Comparison of ENCODE assay signal across 17 cellular contexts in genomic region chr2:147487980-147488289, GRCh38.
DNase-seq lines count a peak whose midpoint lies in the region; ATAC-seq, FAIRE-seq and TF ChIP-seq lines count a peak whose summit lies in the region.
"Had no signal": no experiment of that assay in that cellular context is flagged by ENCODE, and none has a peak within 500 bp of the region (broad histone marks: within the 10 kb centered on the region; RNA-seq: fewer than 3 reads in every experiment).

No MANE protein-coding gene starts in this region.

- no peak overlapping the region for H2BK120ac ChIP-seq in H1 (replicated peaks; ENCODE audit: low read depth, low read length)

- H2BK12ac ChIP-seq in H1 (ENCODE audit: low read depth, low read length) = 0 out of 2 replicates have a peak overlapping the region, but pooled peaks have one; percentile 61

- H3K36me3 Mint-ChIP-seq in nephron (ENCODE audit: low read depth) = no peaks in the 10 kb centered on the region
- H3K36me3 Mint-ChIP-seq: CD8-positive, alpha-beta memory T cell; IgD-negative memory B cell had no signal

- no peak overlapping the region for H2BK5ac ChIP-seq in H1 (ENCODE audit: low read depth, low read length)

- H2BK20ac ChIP-seq in H1 (ENCODE audit: low read length) = no peak overlapping the region

- no peak overlapping the region for H2AK5ac ChIP-seq in H1 (ENCODE audit: low read depth, low read length)

- H3K4me1 Mint-ChIP-seq in nephron = peaks cover 63% of the 10 kb centered on the region

- H4K5ac ChIP-seq in H1 (ENCODE audit: insufficient read length, low read depth, low read length) = no peak overlapping the region

- H3K27me3 ChIP-seq in liver (ENCODE audit: control insufficient read depth in 4 of 4, insufficient read depth in 4 of 4, low read length in 3 of 4) (no peaks in the 10 kb centered on the region), HepG2 (ENCODE audit: control insufficient read depth in 1 of 2, insufficient read depth in 2 of 2, low read length in 2 of 2) (no peaks in the 10 kb centered on the region), H1 (replicated peaks in 1 of 4; ENCODE audit: control insufficient read depth in 3 of 4, extremely low read depth in 1 of 4, insufficient read depth in 3 of 4, low read length in 3 of 4) (no peaks in the 10 kb centered on the region), MM.1S (replicated peaks; ENCODE audit: insufficient read depth, low read length) (no peaks in the 10 kb centered on the region)

- H3K9ac ChIP-seq in liver (ENCODE audit: low read depth in 1 of 2, low read length in 2 of 2) (no peak overlapping the region), HepG2 (ENCODE audit: insufficient read depth, low read depth, low read length) (no peak overlapping the region), H1 (replicated peaks in 1 of 4; ENCODE audit: extremely low read depth in 1 of 4, low read depth in 3 of 4, low read length in 3 of 4) (peak overlapping the region in 1 of 4 experiments; percentile 8; a peak in 1 of 7 replicates), MM.1S (ENCODE audit: low read length) (no peak overlapping the region)
- H3K9ac ChIP-seq: GM23248 had no signal

- H3K4me3 Mint-ChIP-seq in nephron = peak overlapping the region in 1 of 3 experiments; percentile 19
- H3K4me3 Mint-ChIP-seq: CD8-positive, alpha-beta memory T cell; H9; IgD-negative memory B cell had no signal

- H3K4me2 ChIP-seq in HepG2 (ENCODE audit: low read depth, low read length) (no peak overlapping the region), H1 (ENCODE audit: insufficient read depth in 1 of 2, low read depth in 2 of 2, low read length in 2 of 2) (no peak overlapping the region), MM.1S (ENCODE audit: low read depth, low read length) (no peak overlapping the region)

- intact Hi-C loops in HepG2 (cut with micrococcal nuclease; ENCODE audit: unreplicated experiment) = loop anchor here (10.0 kb wide), 1 partner anchor 427 kb away; no protein-coding TSS in a partner anchor

- no peak for FAIRE-seq in HepG2 (lab: Jason Lieb, UNC)
- FAIRE-seq in H1 (lab: Jason Lieb, UNC) = no peak

- no peaks in the 10 kb centered on the region for H3K9me3 ChIP-seq in liver (ENCODE audit: control insufficient read depth in 4 of 4, low read length in 3 of 4)
- no peaks in the 10 kb centered on the region for H3K9me3 ChIP-seq in HepG2 (ENCODE audit: low read length)
- no peaks in the 10 kb centered on the region for H3K9me3 ChIP-seq in H1 (ENCODE audit: insufficient read depth in 2 of 2, low read depth in 1 of 2, low read length in 1 of 2)
- H3K9me3 ChIP-seq in MM.1S (replicated peaks; ENCODE audit: insufficient read depth, low read length) = no peaks in the 10 kb centered on the region
- H3K9me3 ChIP-seq: Caco-2 had no signal

- H3F3A ChIP-seq in MM.1S (ENCODE audit: insufficient read depth, low read length) = no peaks in the 10 kb centered on the region

- no peak overlapping the region for H3K23ac ChIP-seq in H1 (ENCODE audit: insufficient read length)

- no TSS peak for BruUV-seq in HepG2 (replicated peaks; lab: Mats Ljungman, UMichigan)

- H3K9me3 Mint-ChIP-seq in nephron = no peaks in the 10 kb centered on the region
- H3K9me3 Mint-ChIP-seq: CD8-positive, alpha-beta memory T cell; H9; IgD-negative memory B cell had no signal

- no peak overlapping the region for H4K91ac ChIP-seq in H1 (replicated peaks; ENCODE audit: insufficient read length, low read length)

- H3K36me3 ChIP-seq in liver (ENCODE audit: control insufficient read depth in 4 of 4, insufficient read depth in 3 of 4, low read depth in 1 of 4, low read length in 3 of 4) (no peaks in the 10 kb centered on the region), HepG2 (replicated peaks in 1 of 2; ENCODE audit: control insufficient read depth in 1 of 2, insufficient read depth in 2 of 2, low read length in 2 of 2) (no peaks in the 10 kb centered on the region), H1 (ENCODE audit: control insufficient read depth in 2 of 4, insufficient read depth in 4 of 4, low read length in 3 of 4) (no peaks in the 10 kb centered on the region), MM.1S (replicated peaks; ENCODE audit: insufficient read depth, low read length) (no peaks in the 10 kb centered on the region)

- WGBS in liver = 52% methylated on average over 2 of the region's 2 CpGs
- 26% methylated on average over 2 of the region's 2 CpGs for WGBS in HepG2 (ENCODE audit: low lambda C conversion rate)
- WGBS in H1 (ENCODE audit: extremely low coverage in 1 of 2, insufficient coverage in 1 of 2, insufficient read length in 1 of 2, insufficient replicate concordance in 2 of 2, low coverage in 1 of 2, low lambda C conversion rate in 2 of 2, missing lambda C conversion rate in 1 of 2), 2 experiments = 95 to 100% methylated on average over 2 of the region's 2 CpGs

- no peak overlapping the region for H3K14ac ChIP-seq in H1 (ENCODE audit: insufficient read length)

- no peaks in the 10 kb centered on the region for H3K79me1 ChIP-seq in H1 (ENCODE audit: low read depth, low read length)

- ATAC-seq in HepG2 (no peak), HG03342 (IDR thresholded peaks at IDR 0.05; ENCODE audit: unreplicated experiment) (no peak)

- H4K20me1 ChIP-seq in HepG2 (ENCODE audit: insufficient read depth, low read length) (no peaks in the 10 kb centered on the region), H1 (replicated peaks in 1 of 2; ENCODE audit: control insufficient read depth in 1 of 2, insufficient read depth in 2 of 2, low read length in 2 of 2) (no peaks in the 10 kb centered on the region), MM.1S (ENCODE audit: insufficient read depth, low read length) (no peaks in the 10 kb centered on the region)

- H3K4me3 ChIP-seq in liver (ENCODE audit: low read depth in 1 of 3, low read length in 3 of 3) (no peak overlapping the region), HepG2 (replicated peaks in 1 of 3; ENCODE audit: insufficient read depth in 1 of 3, low read depth in 2 of 3, low read length in 3 of 3) (no peak overlapping the region), H1 (ENCODE audit: extremely low read depth in 1 of 4, insufficient read depth in 2 of 4, low read depth in 3 of 4, low read length in 4 of 4) (no peak overlapping the region), MM.1S (ENCODE audit: low read length) (no peak overlapping the region)
- H3K4me3 ChIP-seq: GM23248 had no signal

- CTCF ChIA-PET in HepG2 (lab: Yijun Ruan, JAX; ENCODE audit: low intra/inter-chr PET ratio, low total read pairs) = no interaction called here
- CTCF ChIA-PET in H1 (lab: Charles Lee; ENCODE audit: partially characterized antibody) = interaction anchor here (1.1 to 1.7 kb wide), 2 partner anchors 20 to 405 kb away, joined by 3 to 7 read pairs; no protein-coding TSS in a partner anchor

- TF ChIP-seq EP300 in HepG2 (IDR thresholded peaks at IDR 0.05; ENCODE audit: low read depth in 2 of 2, low read length in 2 of 2) (no peak), HepG2 (CRISPR knock-in tag; IDR thresholded peaks at IDR 0.05; ENCODE audit: borderline replicate concordance) (no peak), H1 (IDR thresholded peaks at IDR 0.05; ENCODE audit: borderline replicate concordance in 1 of 2, low read depth in 2 of 2, low read length in 2 of 2) (no peak)

- H3K18ac ChIP-seq in H1 (ENCODE audit: extremely low read depth, low read length) = no peak overlapping the region

- in situ Hi-C loops in HepG2 (cut with HindIII; ENCODE audit: extremely low pct_ligation_motif_present, low pct_unique_long_range_greater_than_20kb) = no loop called here

- no peak overlapping the region for H2BK15ac ChIP-seq in H1 (ENCODE audit: low read length)

- TF ChIP-seq POLR2A in HepG2 (IDR thresholded peaks at IDR 0.05; ENCODE audit: insufficient read depth in 1 of 2, low read depth in 2 of 2, low read length in 2 of 2) (no peak), H1 (IDR thresholded peaks at IDR 0.05; ENCODE audit: control extremely low read depth in 1 of 2, low read depth in 2 of 2, low read length in 2 of 2) (no peak)

- no peak overlapping the region for H3K4ac ChIP-seq in H1 (replicated peaks; ENCODE audit: insufficient read length, low read depth, low read length)

- H3K79me2 ChIP-seq in HepG2 (ENCODE audit: insufficient read depth, low read length) (no peaks in the 10 kb centered on the region), H1 (ENCODE audit: control insufficient read depth in 1 of 2, insufficient read depth in 2 of 2, low read length in 2 of 2) (no peaks in the 10 kb centered on the region), MM.1S (ENCODE audit: low read length) (no peaks in the 10 kb centered on the region)

- H2AFZ ChIP-seq in HepG2 (ENCODE audit: low read length) (no peak overlapping the region), H1 (ENCODE audit: low read length) (no peak overlapping the region), MM.1S (ENCODE audit: low read length) (no peak overlapping the region)
- H2AFZ ChIP-seq: GM23248 had no signal

- H4K8ac ChIP-seq in H1 (ENCODE audit: extremely low read depth, insufficient read depth, low read length) = no peak overlapping the region

- no peak for TF ChIP-seq RAD21 in liver (IDR thresholded peaks at IDR 0.05)
- TF ChIP-seq RAD21 in HepG2 (CRISPR knock-in tag; IDR thresholded peaks at IDR 0.05) = no peak
- TF ChIP-seq RAD21 in H1 (IDR thresholded peaks at IDR 0.05 in 1 of 2, conservative IDR thresholded peaks at IDR 0.05 in 1 of 2; ENCODE audit: low read depth in 2 of 2, low read length in 2 of 2) = no peak

- POLR2A ChIA-PET in HepG2 (lab: Yijun Ruan, JAX) (no interaction called here), H1 (lab: Charles Lee; ENCODE audit: partially characterized antibody) (no interaction called here)

- peak overlapping the region; percentile 21 to 80 (median 57) for H3K27ac Mint-ChIP-seq in nephron
- H3K27ac Mint-ChIP-seq: CD8-positive, alpha-beta memory T cell had no signal

- TF ChIP-seq CTCF in liver (IDR thresholded peaks at IDR 0.05; ENCODE audit: low read depth, low read length, missing input control) (no peak), HepG2 (CRISPR knock-in tag; IDR thresholded peaks at IDR 0.05) (no peak), H1 (IDR thresholded peaks at IDR 0.05; ENCODE audit: control extremely low read depth in 1 of 3, insufficient read depth in 1 of 3, low read depth in 1 of 3, low read length in 3 of 3) (no peak), nephron (IDR thresholded peaks at IDR 0.05; ENCODE audit: unreplicated experiment in 3 of 3) (no peak), MM.1S (IDR thresholded peaks at IDR 0.05; ENCODE audit: low read length) (no peak)

- H3K4me1 ChIP-seq in liver (ENCODE audit: control insufficient read depth in 4 of 4, insufficient read depth in 4 of 4, low read length in 3 of 4) (peaks cover 0 to 18% (median 5%) of the 10 kb centered on the region in 4 donors), HepG2 (ENCODE audit: insufficient read depth, low read length) (no peaks in the 10 kb centered on the region), H1 (replicated peaks in 1 of 4; ENCODE audit: control insufficient read depth in 3 of 4, insufficient read depth in 4 of 4, low read length in 3 of 4) (peaks cover 0 to 14% (median 8%) of the 10 kb centered on the region in 4 experiments; a peak in 4 of 7 replicates), MM.1S (ENCODE audit: low read length) (no peaks in the 10 kb centered on the region)
- H3K4me1 ChIP-seq: Caco-2 had no signal

- H3K27ac ChIP-seq in liver (ENCODE audit: low read depth in 1 of 2, low read length in 2 of 2) = no peak overlapping the region
- H3K27ac ChIP-seq in HepG2 (ENCODE audit: extremely low read length, insufficient read depth, low read length) = no peak overlapping the region
- H3K27ac ChIP-seq in H1 (ENCODE audit: low read depth, low read length) = no peak overlapping the region
- H3K27ac ChIP-seq in MM.1S (ENCODE audit: low read length) = no peak overlapping the region
- H3K27ac ChIP-seq: 22Rv1, GM23248, HL-60 had no signal

- H3K23me2 ChIP-seq in H1 (ENCODE audit: low read depth, low read length) = no peaks in the 10 kb centered on the region; the same call in 1 of the 2 replicates

- H3K9me2 ChIP-seq in MM.1S (replicated peaks; ENCODE audit: insufficient read depth, low read length) = no peaks in the 10 kb centered on the region

- no peak overlapping the region for H3K56ac ChIP-seq in H1 (replicated peaks; ENCODE audit: insufficient read length, low read depth, low read length)

- DNase-seq in HepG2 (ENCODE audit: low spot score) = no peak
- no peak for DNase-seq in H1 (ENCODE audit: low read depth in 1 of 2, low spot score in 2 of 2)
- DNase-seq in stimulated activated naive CD4-positive, alpha-beta T cell (lab: John Stamatoyannopoulos, UW) = no peak
- no peak for DNase-seq in germinal center (ENCODE audit: low spot score)
- DNase-seq in MM.1S = no peak
- DNase-seq: CD8-positive, alpha-beta memory T cell; DND-41; GF-D8; GM23248; H9 had no signal

- no peaks in the 10 kb centered on the region for H3K27me3 Mint-ChIP-seq in nephron (ENCODE audit: low read depth)
